In the genomic region with DNA sequence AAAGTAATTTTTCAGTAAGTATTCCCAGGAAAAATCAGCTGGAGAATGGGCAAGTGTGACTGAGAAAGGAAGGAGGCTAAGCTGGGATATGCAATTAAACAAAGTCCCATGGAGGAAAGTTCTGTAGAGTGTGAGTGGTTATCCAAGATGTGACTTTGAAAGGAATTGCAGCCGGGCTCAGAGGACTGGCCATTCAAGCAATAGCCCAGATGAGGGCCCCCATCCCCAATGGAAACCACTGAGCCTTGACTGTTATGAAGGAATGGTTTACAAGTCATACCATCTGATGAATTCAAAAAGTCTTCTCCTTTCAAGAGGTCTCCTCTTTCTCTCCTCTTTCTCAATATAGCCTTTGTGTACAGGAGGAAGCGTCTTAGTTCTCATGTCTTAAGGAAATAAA, we compare ENCODE assay signal across 27 cellular contexts. TPM values are rescaled to one million over a fixed set of nuclear protein-coding genes. Genes with fewer than 3 reads are reported as not detected.
"Had no signal": no experiment of that assay in that cellular context is flagged by ENCODE, and none has a peak within 500 bp of the region (broad histone marks: within the 10 kb centered on the region; RNA-seq: fewer than 3 reads in every experiment).

No MANE protein-coding gene starts in this region.

- H3K4me3 ChIP-seq: colonic mucosa, esophagus muscularis mucosa, gastrocnemius medialis, left lung, mucosa of descending colon, prostate gland, right atrium auricular region, smooth muscle cell, tibial artery had no signal

- H3K27ac ChIP-seq: colonic mucosa, esophagus muscularis mucosa, gastrocnemius medialis, left lung, prostate gland, right atrium auricular region, tibial artery had no signal

- H3K4me1 Mint-ChIP-seq: mesothelial cell of epicardium; stimulated activated naive CD8-positive, alpha-beta T cell treated with anti-CD3 and anti-CD28 coated beads, Interleukin-15, amount 100 ng/mL, for 72 hours had no signal

- H3K36me3 Mint-ChIP-seq: mesothelial cell of epicardium; natural killer cell treated with Interleukin-12 subunit alpha and Interleukin-12 subunit beta and Interleukin-15 and Interleukin-18, amount 100 ng/mL, for 72 hours; type B pancreatic cell had no signal

- H3K4me1 ChIP-seq: colonic mucosa, gastrocnemius medialis, left lung, prostate gland, right atrium auricular region, tibial artery had no signal

- ATAC-seq: gastrocnemius medialis; left cardiac atrium; left lung; mucosa of descending colon; natural killer cell treated with Interleukin-12 subunit alpha and Interleukin-12 subunit beta and Interleukin-15 and Interleukin-18, amount 100 ng/mL, for 72 hours; sciatic nerve; stimulated activated naive CD8-positive, alpha-beta T cell treated with anti-CD3 and anti-CD28 coated beads, Interleukin-15, amount 100 ng/mL, for 72 hours had no signal

- DNase-seq: colonic mucosa; effector CD8-positive, alpha-beta T cell; gastrocnemius medialis; left cardiac atrium; left lung; mesenchymal stem cell; mucosa of descending colon; naive B cell; nucleus accumbens; stimulated activated CD4-positive, alpha-beta T cell treated with anti-CD3 and anti-CD28 coated beads, Interleukin-12 subunit alpha, Interleukin-12 subunit beta, amount 100 ng/mL, for 4 hours; stimulated activated CD4-positive, alpha-beta T cell treated with anti-CD3 and anti-CD28 coated beads, Interleukin-1b, Interleukin-23, amount 100 ng/mL, for 48 hours; stimulated activated CD4-positive, alpha-beta T cell treated with anti-CD3 and anti-CD28 coated beads, Interleukin-4, amount 100 ng/mL, for 1 hour; stimulated activated CD8-positive, alpha-beta memory T cell treated with anti-CD3 and anti-CD28 coated beads, Interleukin-4, amount 100 ng/mL, for 48 hours; stimulated activated naive CD4-positive, alpha-beta T cell; stimulated activated naive CD8-positive, alpha-beta T cell treated with anti-CD3 and anti-CD28 coated beads, Interleukin-15, amount 100 ng/mL, for 72 hours; tibial artery had no signal

- H3K4me3 Mint-ChIP-seq: dendritic cell treated with granulocyte-macrophage colony-stimulating factor and Interleukin-4, amounts not matched to agents 40 ng/mL and 50 ng/mL, for 4 days; mesothelial cell of epicardium; naive B cell; natural killer cell treated with Interleukin-12 subunit alpha and Interleukin-12 subunit beta and Interleukin-15 and Interleukin-18, amount 100 ng/mL, for 72 hours; neural crest cell; stimulated activated naive CD8-positive, alpha-beta T cell treated with anti-CD3 and anti-CD28 coated beads, Interleukin-15, amount 100 ng/mL, for 72 hours; type B pancreatic cell had no signal

- H3K27ac Mint-ChIP-seq: dendritic cell treated with granulocyte-macrophage colony-stimulating factor and Interleukin-4, amounts not matched to agents 40 ng/mL and 50 ng/mL, for 4 days; mesothelial cell of epicardium; natural killer cell treated with Interleukin-12 subunit alpha and Interleukin-12 subunit beta and Interleukin-15 and Interleukin-18, amount 100 ng/mL, for 72 hours; stimulated activated naive CD8-positive, alpha-beta T cell treated with anti-CD3 and anti-CD28 coated beads, Interleukin-15, amount 100 ng/mL, for 72 hours; type B pancreatic cell had no signal

- H3K27me3 ChIP-seq: colonic mucosa, right atrium auricular region, tibial artery had no signal

- H3K4me2 ChIP-seq: smooth muscle cell had no signal

- H3K9me3 ChIP-seq: colonic mucosa, esophagus muscularis mucosa, gastrocnemius medialis, left lung, mucosa of descending colon, prostate gland, tibial artery had no signal

- H3K9me3 Mint-ChIP-seq: dendritic cell treated with granulocyte-macrophage colony-stimulating factor and Interleukin-4, amounts not matched to agents 40 ng/mL and 50 ng/mL, for 4 days; natural killer cell treated with Interleukin-12 subunit alpha and Interleukin-12 subunit beta and Interleukin-15 and Interleukin-18, amount 100 ng/mL, for 72 hours; stimulated activated naive CD8-positive, alpha-beta T cell treated with anti-CD3 and anti-CD28 coated beads, Interleukin-15, amount 100 ng/mL, for 72 hours; type B pancreatic cell had no signal

- H3K36me3 ChIP-seq: colonic mucosa, esophagus muscularis mucosa, gastrocnemius medialis, left lung, prostate gland, right atrium auricular region, tibial artery had no signal

RNA-seq across cellular contexts. Expression of gene LVRN, which starts 6.5 kb away (rescaled TPM):
- total RNA-seq: kidney epithelial cell; natural killer cell treated with Interleukin-12 subunit alpha and Interleukin-12 subunit beta and Interleukin-15 and Interleukin-18, amount 100 ng/mL, for 72 hours; prostate gland had no signal
